ENCODE assay signal across 16 cellular contexts in genomic region chr1:203768158-203768725, GRCh38. TPM values are rescaled to one million over a fixed set of nuclear protein-coding genes. Genes with fewer than 3 reads are reported as not detected.
DNase-seq lines count a peak whose midpoint lies in the region; ATAC-seq, FAIRE-seq and TF ChIP-seq lines count a peak whose summit lies in the region.
"Had no signal": no experiment of that assay in that cellular context is flagged by ENCODE, and none has a peak within 500 bp of the region (broad histone marks: within the 10 kb centered on the region; RNA-seq: fewer than 3 reads in every experiment).

No MANE protein-coding gene starts in this region.

- H2AFZ ChIP-seq in H1 (ENCODE audit: low read length), result no peak overlapping the region

- no peak for DNase-seq in activated CD8-positive, alpha-beta memory T cell treated with anti-CD3 and anti-CD28 coated beads, Interleukin-2, amount 10 ng/mL, durations not matched to agents 7 days and 5 days
- no peak for DNase-seq in activated CD8-positive, alpha-beta memory T cell treated with anti-CD3 and anti-CD28 coated beads, Interleukin-2, amount 50 U/mL, for 48 hours
- DNase-seq in H1 (ENCODE audit: low read depth in 1 of 2, low spot score in 2 of 2) (no peak), anterior cingulate cortex (lab: John Stamatoyannopoulos, UW) (no peak), HK-2 (ENCODE audit: unreplicated experiment) (no peak)
- DNase-seq: activated CD4-positive, alpha-beta T cell treated with anti-CD3 and anti-CD28 coated beads for 4 hours; adrenal gland; DMS 273 treated with DMSO at 0.1 percent for 48 hours; MG63 had no signal

- no peak overlapping the region for H3K18ac ChIP-seq in H1 (ENCODE audit: extremely low read depth, low read length)

- TF ChIP-seq POLR2A in H1 (IDR thresholded peaks at IDR 0.05; ENCODE audit: control extremely low read depth in 1 of 2, low read depth in 2 of 2, low read length in 2 of 2), result no peak

- no peak overlapping the region for H2BK120ac ChIP-seq in H1 (replicated peaks; ENCODE audit: low read depth, low read length)

- POLR2A ChIA-PET in H1 (lab: Charles Lee; ENCODE audit: partially characterized antibody), result interaction anchor here (1.3 kb wide), 1 partner anchor 10 kb away, joined by 3 read pairs; no protein-coding TSS in a partner anchor

- H3K27me3 ChIP-seq in H1 (replicated peaks in 1 of 4; ENCODE audit: control insufficient read depth in 3 of 4, extremely low read depth in 1 of 4, insufficient read depth in 3 of 4, low read length in 3 of 4), result no peaks in the 10 kb centered on the region; a peak in 1 of 7 replicates
- H3K27me3 ChIP-seq: adrenal gland, MG63 had no signal

- H3K9me3 ChIP-seq in H1 (ENCODE audit: insufficient read depth in 2 of 2, low read depth in 1 of 2, low read length in 1 of 2), result peaks cover 0 to 3% of the 10 kb centered on the region in 2 experiments; a peak in 1 of 4 replicates
- H3K9me3 ChIP-seq: adrenal gland, MG63 had no signal

- H2BK20ac ChIP-seq in H1 (ENCODE audit: low read length), result no peak overlapping the region

- no peak overlapping the region for H3K27ac ChIP-seq in H1 (ENCODE audit: low read depth, low read length)
- peak overlapping the region in 16 of 21 experiments; percentile 20 to 83 (median 71) for H3K27ac ChIP-seq in skin epidermis
- H3K27ac ChIP-seq: adrenal gland had no signal

- H3K4me1 Mint-ChIP-seq in activated CD8-positive, alpha-beta memory T cell treated with anti-CD3 and anti-CD28 coated beads, Interleukin-2, amount 10 ng/mL, durations not matched to agents 7 days and 5 days, result peaks cover 53% of the 10 kb centered on the region
- peaks cover 25% of the 10 kb centered on the region for H3K4me1 Mint-ChIP-seq in T-helper 1 cell treated with Interleukin-12 subunit alpha and Interleukin-12 subunit beta and Interleukin-4 antibody, amounts not matched to agents 30 μg/mL and 1 μg/mL, for 36 hours (ENCODE audit: low read depth)

- H3K56ac ChIP-seq in H1 (replicated peaks; ENCODE audit: insufficient read length, low read depth, low read length), result no peak overlapping the region

- no peak overlapping the region for H4K5ac ChIP-seq in H1 (ENCODE audit: insufficient read length, low read depth, low read length)

- H3K4me1 ChIP-seq in H1 (replicated peaks in 1 of 4; ENCODE audit: control insufficient read depth in 3 of 4, insufficient read depth in 4 of 4, low read length in 3 of 4), result no peaks in the 10 kb centered on the region

- no peak overlapping the region for H3K9ac ChIP-seq in H1 (replicated peaks in 1 of 4; ENCODE audit: extremely low read depth in 1 of 4, low read depth in 3 of 4, low read length in 3 of 4)

- H3K79me1 ChIP-seq in H1 (ENCODE audit: low read depth, low read length), result no peaks in the 10 kb centered on the region

- H3K36me3 ChIP-seq in H1 (ENCODE audit: control insufficient read depth in 2 of 4, insufficient read depth in 4 of 4, low read length in 3 of 4), result no peaks in the 10 kb centered on the region
- H3K36me3 ChIP-seq: adrenal gland, MG63 had no signal

- H2AK5ac ChIP-seq in H1 (ENCODE audit: low read depth, low read length), result no peak overlapping the region

- no peak for ATAC-seq in activated CD8-positive, alpha-beta memory T cell treated with anti-CD3 and anti-CD28 coated beads, Interleukin-2, amount 10 ng/mL, durations not matched to agents 7 days and 5 days
- no peak for ATAC-seq in GM18511 (IDR thresholded peaks at IDR 0.05; ENCODE audit: unreplicated experiment)

- no peak overlapping the region for H2BK15ac ChIP-seq in H1 (ENCODE audit: low read length)

- FAIRE-seq in H1 (lab: Jason Lieb, UNC), result no peak
- FAIRE-seq: A204.1, frontal cortex had no signal

- H2BK5ac ChIP-seq in H1 (ENCODE audit: low read depth, low read length), result no peak overlapping the region

- no peaks in the 10 kb centered on the region for H3K9me3 Mint-ChIP-seq in activated CD8-positive, alpha-beta memory T cell treated with anti-CD3 and anti-CD28 coated beads, Interleukin-2, amount 10 ng/mL, durations not matched to agents 7 days and 5 days (ENCODE audit: low read depth)
- no peaks in the 10 kb centered on the region for H3K9me3 Mint-ChIP-seq in T-helper 1 cell treated with Interleukin-12 subunit alpha and Interleukin-12 subunit beta and Interleukin-4 antibody, amounts not matched to agents 30 μg/mL and 1 μg/mL, for 36 hours

- no peaks in the 10 kb centered on the region for H3K27me3 Mint-ChIP-seq in activated CD8-positive, alpha-beta memory T cell treated with anti-CD3 and anti-CD28 coated beads, Interleukin-2, amount 10 ng/mL, durations not matched to agents 7 days and 5 days
- no peaks in the 10 kb centered on the region for H3K27me3 Mint-ChIP-seq in T-helper 1 cell treated with Interleukin-12 subunit alpha and Interleukin-12 subunit beta and Interleukin-4 antibody, amounts not matched to agents 30 μg/mL and 1 μg/mL, for 36 hours (ENCODE audit: low read depth)

- no peaks in the 10 kb centered on the region for H4K20me1 ChIP-seq in H1 (replicated peaks in 1 of 2; ENCODE audit: control insufficient read depth in 1 of 2, insufficient read depth in 2 of 2, low read length in 2 of 2)

- no peak overlapping the region for H3K4me3 Mint-ChIP-seq in activated CD8-positive, alpha-beta memory T cell treated with anti-CD3 and anti-CD28 coated beads, Interleukin-2, amount 10 ng/mL, durations not matched to agents 7 days and 5 days
- no peak overlapping the region for H3K4me3 Mint-ChIP-seq in T-helper 1 cell treated with Interleukin-12 subunit alpha and Interleukin-12 subunit beta and Interleukin-4 antibody, amounts not matched to agents 30 μg/mL and 1 μg/mL, for 36 hours

- H3K79me2 ChIP-seq in H1 (ENCODE audit: control insufficient read depth in 1 of 2, insufficient read depth in 2 of 2, low read length in 2 of 2), result no peaks in the 10 kb centered on the region

- TF ChIP-seq RAD21 in H1 (IDR thresholded peaks at IDR 0.05 in 1 of 2, conservative IDR thresholded peaks at IDR 0.05 in 1 of 2; ENCODE audit: low read depth in 2 of 2, low read length in 2 of 2), result no peak

- H3K4ac ChIP-seq in H1 (replicated peaks; ENCODE audit: insufficient read length, low read depth, low read length), result no peak overlapping the region

- CTCF ChIA-PET in activated CD8-positive, alpha-beta memory T cell treated with anti-CD3 and anti-CD28 coated beads, Interleukin-2, amount 10 ng/mL, durations not matched to agents 7 days and 5 days (lab: Charles Lee), result no interaction called here
- CTCF ChIA-PET in H1 (lab: Charles Lee; ENCODE audit: partially characterized antibody), result interaction anchor here (0.6 kb wide), 1 partner anchor 305 kb away, joined by 3 read pairs; no protein-coding TSS in a partner anchor

- H3K23ac ChIP-seq in H1 (ENCODE audit: insufficient read length), result no peak overlapping the region

- H2BK12ac ChIP-seq in H1 (ENCODE audit: low read depth, low read length), result peak overlapping the region; percentile 53; the same call in 1 of the 2 replicates

- H3K27ac Mint-ChIP-seq in activated CD8-positive, alpha-beta memory T cell treated with anti-CD3 and anti-CD28 coated beads, Interleukin-2, amount 10 ng/mL, durations not matched to agents 7 days and 5 days, result peak overlapping the region; percentile 40
- H3K27ac Mint-ChIP-seq in T-helper 1 cell treated with Interleukin-12 subunit alpha and Interleukin-12 subunit beta and Interleukin-4 antibody, amounts not matched to agents 30 μg/mL and 1 μg/mL, for 36 hours, result peak overlapping the region; percentile 67

- 90% methylated on average over 11 of the region's 11 CpGs; no CpG with 5 or more reads in 1 of the 2 experiments for WGBS in H1 (ENCODE audit: extremely low coverage in 1 of 2, insufficient coverage in 1 of 2, insufficient read length in 1 of 2, insufficient replicate concordance in 2 of 2, low coverage in 1 of 2, low lambda C conversion rate in 2 of 2, missing lambda C conversion rate in 1 of 2), 2 experiments

- H3K4me2 ChIP-seq in H1 (ENCODE audit: insufficient read depth in 1 of 2, low read depth in 2 of 2, low read length in 2 of 2), result no peak overlapping the region

- TF ChIP-seq CTCF in H1 (IDR thresholded peaks at IDR 0.05; ENCODE audit: control extremely low read depth in 1 of 3, insufficient read depth in 1 of 3, low read depth in 1 of 3, low read length in 3 of 3), result no peak

- H3K23me2 ChIP-seq in H1 (ENCODE audit: low read depth, low read length), result no peaks in the 10 kb centered on the region

- H4K8ac ChIP-seq in H1 (ENCODE audit: extremely low read depth, insufficient read depth, low read length), result no peak overlapping the region

- H3K4me3 ChIP-seq in H1 (ENCODE audit: extremely low read depth in 1 of 4, insufficient read depth in 2 of 4, low read depth in 3 of 4, low read length in 4 of 4) (no peak overlapping the region), skin epidermis (no peak overlapping the region)
- H3K4me3 ChIP-seq: adrenal gland, MG63 had no signal

- peaks cover 30% of the 10 kb centered on the region for H3K36me3 Mint-ChIP-seq in activated CD8-positive, alpha-beta memory T cell treated with anti-CD3 and anti-CD28 coated beads, Interleukin-2, amount 10 ng/mL, durations not matched to agents 7 days and 5 days
- H3K36me3 Mint-ChIP-seq in T-helper 1 cell treated with Interleukin-12 subunit alpha and Interleukin-12 subunit beta and Interleukin-4 antibody, amounts not matched to agents 30 μg/mL and 1 μg/mL, for 36 hours (ENCODE audit: low read depth), result peaks cover 31% of the 10 kb centered on the region

- no peak overlapping the region for H4K91ac ChIP-seq in H1 (replicated peaks; ENCODE audit: insufficient read length, low read length)

- H3K14ac ChIP-seq in H1 (ENCODE audit: insufficient read length), result no peak overlapping the region

- no peak for TF ChIP-seq EP300 in H1 (IDR thresholded peaks at IDR 0.05; ENCODE audit: borderline replicate concordance in 1 of 2, low read depth in 2 of 2, low read length in 2 of 2)

RNA-seq across cellular contexts. Expression of gene LAX1, which starts 3.3 kb away (rescaled TPM):
- 10 to 100 TPM; 20.3 to 22.3 TPM for total RNA-seq in activated CD8-positive, alpha-beta memory T cell treated with anti-CD3 and anti-CD28 coated beads, Interleukin-2, amount 10 ng/mL, durations not matched to agents 7 days and 5 days
- total RNA-seq in H1 (2021; fragmentation: NEBNext Ultra II Directional; extraction: Animal tissue kit (Norgen Biotek cat#: 25700)), result 0.11 and 0.23 TPM in 2 replicates
- polyA plus RNA-seq in H1 (2011; rRNA removed), result not detected in 2 replicates
- polyA plus RNA-seq in H1 (2011; cell fraction: cytosol; rRNA removed), result not detected
- not detected for polyA plus RNA-seq in H1 (2011; cell fraction: nucleus; rRNA removed)
- not detected in 4 replicates for polyA plus RNA-seq in H1 (2012, experiment 1 of 2)
- not detected for polyA plus RNA-seq in H1 (2012, experiment 2 of 2)
- polyA plus RNA-seq in H1 (2013, experiment 1 of 2), result not detected
- 0.02 TPM for polyA plus RNA-seq in H1 (2013, experiment 2 of 2)
- not detected in 2 replicates for polyA minus RNA-seq in H1 (2011; rRNA and poly(A)+ RNA removed)
- polyA minus RNA-seq in H1 (2011; cell fraction: cytosol; rRNA and poly(A)+ RNA removed), result not detected
- polyA minus RNA-seq in H1 (2011; cell fraction: nucleus; rRNA and poly(A)+ RNA removed), result not detected
- total RNA-seq: frontal cortex, kidney epithelial cell, skeletal muscle tissue had no signal

RNA-seq across cellular contexts. Expression of gene ZBED6, which starts 27.2 kb away (rescaled TPM):
- total RNA-seq in activated CD8-positive, alpha-beta memory T cell treated with anti-CD3 and anti-CD28 coated beads, Interleukin-2, amount 10 ng/mL, durations not matched to agents 7 days and 5 days, result 10 to 100 TPM; 18.6 to 21.1 TPM
- total RNA-seq in H1 (2021; fragmentation: NEBNext Ultra II Directional; extraction: Animal tissue kit (Norgen Biotek cat#: 25700)), result 24.1 and 25.9 TPM in 2 replicates
- polyA plus RNA-seq in H1 (2011; rRNA removed), result 1.4 and 1.6 TPM in 2 replicates
- polyA plus RNA-seq in H1 (2011; cell fraction: cytosol; rRNA removed), result 1.9 TPM
- 4.6 TPM for polyA plus RNA-seq in H1 (2011; cell fraction: nucleus; rRNA removed)
- polyA plus RNA-seq in H1 (2012, experiment 1 of 2), result 0.87 to 1.9 TPM (median 1.5 TPM) in 4 replicates
- not detected for polyA plus RNA-seq in H1 (2012, experiment 2 of 2)
- 5.9 TPM for polyA plus RNA-seq in H1 (2013, experiment 1 of 2)
- polyA plus RNA-seq in H1 (2013, experiment 2 of 2), result 4.8 TPM
- 18.2 and 19.5 TPM in 2 replicates for polyA minus RNA-seq in H1 (2011; rRNA and poly(A)+ RNA removed)
- polyA minus RNA-seq in H1 (2011; cell fraction: cytosol; rRNA and poly(A)+ RNA removed), result 6.0 TPM
- polyA minus RNA-seq in H1 (2011; cell fraction: nucleus; rRNA and poly(A)+ RNA removed), result 35.5 TPM

RNA-seq across cellular contexts. Expression of gene ZC3H11A, which starts 27.2 kb away (rescaled TPM):
- total RNA-seq in activated CD8-positive, alpha-beta memory T cell treated with anti-CD3 and anti-CD28 coated beads, Interleukin-2, amount 10 ng/mL, durations not matched to agents 7 days and 5 days, result 10 to 100 TPM; 98.5 to 99.5 TPM
- 102 and 105 TPM in 2 replicates for total RNA-seq in H1 (2021; fragmentation: NEBNext Ultra II Directional; extraction: Animal tissue kit (Norgen Biotek cat#: 25700))
- 31.3 and 37.2 TPM in 2 replicates for polyA plus RNA-seq in H1 (2011; rRNA removed)
- polyA plus RNA-seq in H1 (2011; cell fraction: cytosol; rRNA removed), result 63.5 TPM
- 56.7 TPM for polyA plus RNA-seq in H1 (2011; cell fraction: nucleus; rRNA removed)
- polyA plus RNA-seq in H1 (2012, experiment 1 of 2), result 43.0 to 59.4 TPM (median 52.0 TPM) in 4 replicates
- polyA plus RNA-seq in H1 (2012, experiment 2 of 2), result 3.5 TPM
- polyA plus RNA-seq in H1 (2013, experiment 1 of 2), result 56.8 TPM
- 52.3 TPM for polyA plus RNA-seq in H1 (2013, experiment 2 of 2)
- polyA minus RNA-seq in H1 (2011; rRNA and poly(A)+ RNA removed), result 62.4 and 65.2 TPM in 2 replicates
- 39.9 TPM for polyA minus RNA-seq in H1 (2011; cell fraction: cytosol; rRNA and poly(A)+ RNA removed)
- 67.9 TPM for polyA minus RNA-seq in H1 (2011; cell fraction: nucleus; rRNA and poly(A)+ RNA removed)

Comparison
In these comparisons a context has a peak if more than half of its experiments do, and no peak if none do; other contexts are left out.
1. RNA of gene LAX1, which starts 3.3 kb away (total RNA-seq): 20.3 to 22.3 TPM in activated CD8-positive, alpha-beta memory T cell treated with anti-CD3 and anti-CD28 coated beads, Interleukin-2, amount 10 ng/mL, durations not matched to agents 7 days and 5 days; 0.11 to 0.23 TPM in H1; every median in the first group is over 10 times any median in the second.